9 cellular contexts compared by ENCODE assay signal in genomic region chr22:31160328-31160978, GRCh38. TPM values are rescaled to one million over a fixed set of nuclear protein-coding genes. Genes with fewer than 3 reads are reported as not detected.
DNase-seq lines count a peak whose midpoint lies in the region; ATAC-seq and TF ChIP-seq lines count a peak whose summit lies in the region.
"Had no signal": no experiment of that assay in that cellular context is flagged by ENCODE, and none has a peak within 500 bp of the region (broad histone marks: within the 10 kb centered on the region; RNA-seq: fewer than 3 reads in every experiment).

No MANE protein-coding gene starts in this region.

- DNase-seq in T follicular helper cell (ENCODE audit: low read depth) (peak; percentile 3), endodermal cell (no peak), NCI-H2029 treated with DMSO at 0.1 percent for 48 hours (lab: John Stamatoyannopoulos, UW) (no peak), NCI-H510A treated with DMSO at 0.1 percent for 48 hours (lab: John Stamatoyannopoulos, UW) (no peak)
- DNase-seq in naive thymus-derived CD8-positive, alpha-beta T cell = peak in 3 of 10 donors; percentile 3 to 27 (median 26)

- no peaks in the 10 kb centered on the region for H3K9me3 ChIP-seq in DOHH2 (ENCODE audit: control insufficient read depth, insufficient read depth, low read length)
- H3K9me3 ChIP-seq in endodermal cell (ENCODE audit: control insufficient read depth, low read length) = no peaks in the 10 kb centered on the region

- no peaks in the 10 kb centered on the region; the same call in 1 of the 2 replicates for H3K27me3 ChIP-seq in DOHH2 (ENCODE audit: control insufficient read depth, low read length)
- H3K27me3 ChIP-seq in endodermal cell (ENCODE audit: control insufficient read depth, insufficient read depth, low read length, poor library complexity, severe bottlenecking) = peaks cover 43% of the 10 kb centered on the region

- peak overlapping the region; percentile 95 for H3K27ac Mint-ChIP-seq in endodermal cell
- H3K27ac Mint-ChIP-seq in naive thymus-derived CD8-positive, alpha-beta T cell = peak overlapping the region; percentile 92 to 100 (median 99)

- H3K27me3 Mint-ChIP-seq in endodermal cell (ENCODE audit: insufficient read depth) = peaks cover 44% of the 10 kb centered on the region
- peaks cover 0 to 2% (median 0%) of the 10 kb centered on the region in 5 donors for H3K27me3 Mint-ChIP-seq in naive thymus-derived CD8-positive, alpha-beta T cell

- peak overlapping the region; percentile 92 for H3K4me3 ChIP-seq in DOHH2 (ENCODE audit: low read length)
- H3K4me3 ChIP-seq in endodermal cell (ENCODE audit: low read length) = peak overlapping the region; percentile 91

- peaks cover 3% of the 10 kb centered on the region for H3K36me3 ChIP-seq in DOHH2 (ENCODE audit: control insufficient read depth, low read length)
- H3K36me3 ChIP-seq in endodermal cell (ENCODE audit: control insufficient read depth, insufficient read depth, low read length) = peaks cover 3% of the 10 kb centered on the region

- H3K4me1 Mint-ChIP-seq in endodermal cell = peaks cover 6% of the 10 kb centered on the region
- H3K4me1 Mint-ChIP-seq in naive thymus-derived CD8-positive, alpha-beta T cell = peaks cover 15 to 41% (median 36%) of the 10 kb centered on the region in 4 donors

- H3K9me2 ChIP-seq in DOHH2 (replicated peaks; ENCODE audit: control insufficient read depth, low read length) = no peaks in the 10 kb centered on the region

- no peaks in the 10 kb centered on the region; the same call in 1 of the 2 replicates for H3F3A ChIP-seq in DOHH2 (ENCODE audit: control insufficient read depth, insufficient read depth)

- 5 to 6% methylated on average over 19 to 32 of the region's 32 CpGs for WGBS in endodermal cell (ENCODE audit: insufficient coverage in 1 of 2, insufficient read length in 1 of 2), 2 experiments

- H3K4me2 ChIP-seq in DOHH2 (ENCODE audit: low read length) = peak overlapping the region; percentile 97

- POLR2A ChIA-PET in naive thymus-derived CD8-positive, alpha-beta T cell (lab: Charles Lee) = interaction anchor here (0.7 to 1.9 kb wide), 13 partner anchors 10 to 221 kb away, joined by 3 to 11 read pairs (median 3); partner anchors contain the start of genes LIMK2, MORC2, SELENOM and TUG1

- H3K4me1 ChIP-seq in DOHH2 (ENCODE audit: control insufficient read depth, low read length) (peaks cover 23% of the 10 kb centered on the region), endodermal cell (ENCODE audit: control insufficient read depth, insufficient read depth, low read length) (no peaks in the 10 kb centered on the region)

- H3K36me3 Mint-ChIP-seq in endodermal cell (ENCODE audit: low read depth) = peaks cover 12% of the 10 kb centered on the region
- peaks cover 0 to 26% (median 2%) of the 10 kb centered on the region in 3 donors for H3K36me3 Mint-ChIP-seq in naive thymus-derived CD8-positive, alpha-beta T cell

- H3K79me2 ChIP-seq in DOHH2 (ENCODE audit: control insufficient read depth, low read length) = peaks cover 30% of the 10 kb centered on the region

- TF ChIP-seq CTCF in DOHH2 (IDR thresholded peaks at IDR 0.05; ENCODE audit: low read depth, low read length, poor library complexity, severe bottlenecking) (no peak), endodermal cell (conservative IDR thresholded peaks at IDR 0.05) (no peak)

- no peak overlapping the region for H3K27ac ChIP-seq in DOHH2 (ENCODE audit: low read depth, low read length)
- H3K27ac ChIP-seq in endodermal cell (ENCODE audit: low read depth, low read length) = no peak overlapping the region

- ATAC-seq in HG02678 (IDR thresholded peaks at IDR 0.05; ENCODE audit: unreplicated experiment) (peak; percentile 13), HG03571 (IDR thresholded peaks at IDR 0.05; ENCODE audit: unreplicated experiment) (no peak)
- ATAC-seq in naive thymus-derived CD8-positive, alpha-beta T cell = peak; percentile 50 to 64

- no peaks in the 10 kb centered on the region for H4K20me1 ChIP-seq in DOHH2 (ENCODE audit: control insufficient read depth, insufficient read depth, low read depth, low read length)

- H3K4me3 Mint-ChIP-seq in endodermal cell = peak overlapping the region; percentile 91
- H3K4me3 Mint-ChIP-seq in naive thymus-derived CD8-positive, alpha-beta T cell = peak overlapping the region; percentile 97 to 100 (median 100)

- peak overlapping the region; percentile 56 for H3K9ac ChIP-seq in endodermal cell (ENCODE audit: extremely low read depth, low read length, poor library complexity, severe bottlenecking)

- no peaks in the 10 kb centered on the region for H3K9me3 Mint-ChIP-seq in endodermal cell
- H3K9me3 Mint-ChIP-seq in naive thymus-derived CD8-positive, alpha-beta T cell = no peaks in the 10 kb centered on the region

RNA-seq across cellular contexts. Expression of gene RNF185, which starts 0.5 kb away (rescaled TPM):
- 10 to 100 TPM; 18.9 to 21.7 TPM for total RNA-seq in endodermal cell
- polyA plus RNA-seq in endodermal cell (2013, experiment 1 of 2) = 30.3 TPM
- polyA plus RNA-seq in endodermal cell (2013, experiment 2 of 2) = 28.4 TPM
- 10 to 100 TPM; 21.0 to 21.8 TPM for total RNA-seq in naive thymus-derived CD8-positive, alpha-beta T cell
- 10 to 100 TPM; 14.5 to 21.9 (median 17.5) TPM for polyA plus RNA-seq in naive thymus-derived CD8-positive, alpha-beta T cell

RNA-seq across cellular contexts. Expression of gene PLA2G3, which starts 20.1 kb away (rescaled TPM):
- 1 to 10 TPM; 4.1 to 4.6 TPM for total RNA-seq in endodermal cell
- polyA plus RNA-seq in endodermal cell (2013, experiment 1 of 2) = 13.1 TPM
- 15.3 TPM for polyA plus RNA-seq in endodermal cell (2013, experiment 2 of 2)
- not detected for total RNA-seq in naive thymus-derived CD8-positive, alpha-beta T cell
- not detected for polyA plus RNA-seq in naive thymus-derived CD8-positive, alpha-beta T cell
- total RNA-seq: T-helper 1 cell treated with Interleukin-12 subunit alpha and Interleukin-12 subunit beta and Interleukin-4 antibody, amounts not matched to agents 30 ng/mL and 1 ng/mL, for 36 hours had no signal

RNA-seq across cellular contexts. Expression of gene INPP5J, which starts 37.7 kb away (rescaled TPM):
- 1 to 10 TPM; 3.5 to 5.4 TPM for total RNA-seq in endodermal cell
- polyA plus RNA-seq in endodermal cell (2013, experiment 1 of 2) = 2.8 TPM
- polyA plus RNA-seq in endodermal cell (2013, experiment 2 of 2) = 2.0 TPM
- total RNA-seq in naive thymus-derived CD8-positive, alpha-beta T cell = under 1 TPM; 0.33 to 0.47 TPM
- polyA plus RNA-seq in naive thymus-derived CD8-positive, alpha-beta T cell = not detected
- total RNA-seq: T-helper 1 cell treated with Interleukin-12 subunit alpha and Interleukin-12 subunit beta and Interleukin-4 antibody, amounts not matched to agents 30 ng/mL and 1 ng/mL, for 36 hours had no signal

RNA-seq across cellular contexts. Expression of gene LIMK2, which starts 51.6 kb away (rescaled TPM):
- 10 to 100 TPM; 41.4 to 42.2 TPM for total RNA-seq in endodermal cell
- 26.5 TPM for polyA plus RNA-seq in endodermal cell (2013, experiment 1 of 2)
- polyA plus RNA-seq in endodermal cell (2013, experiment 2 of 2) = 25.9 TPM
- total RNA-seq in naive thymus-derived CD8-positive, alpha-beta T cell = 10 to 100 TPM; 20.7 to 26.5 TPM
- 10 to 100 TPM in 2 of 3 donors, 1 to 10 TPM in 1; 7.4 to 21.0 (median 12.7) TPM for polyA plus RNA-seq in naive thymus-derived CD8-positive, alpha-beta T cell

RNA-seq across cellular contexts. Expression of gene SELENOM, which starts 53.1 kb away (rescaled TPM):
- total RNA-seq in endodermal cell = 10 to 100 TPM in 1 of 2 donors, 1 to 10 TPM in 1; 8.0 to 10.4 TPM
- 27.7 TPM for polyA plus RNA-seq in endodermal cell (2013, experiment 1 of 2)
- polyA plus RNA-seq in endodermal cell (2013, experiment 2 of 2) = 20.3 TPM
- total RNA-seq in naive thymus-derived CD8-positive, alpha-beta T cell = 10 to 100 TPM; 74.9 to 77.8 TPM
- 100 to 1,000 TPM; 114 to 142 (median 134) TPM for polyA plus RNA-seq in naive thymus-derived CD8-positive, alpha-beta T cell

Comparison
In these comparisons a context has a peak if more than half of its experiments do, and no peak if none do; other contexts are left out.
1. RNA of gene PLA2G3, which starts 20.1 kb away (total RNA-seq): 4.1 to 4.6 TPM in endodermal cell; not detected in naive thymus-derived CD8-positive, alpha-beta T cell; every median in the first group is over 4 times any median in the second.